22 cellular contexts compared by ENCODE assay signal in genomic region chr11:90774727-90775572, GRCh38.
DNase-seq lines count a peak whose midpoint lies in the region; ATAC-seq, FAIRE-seq and TF ChIP-seq lines count a peak whose summit lies in the region.
"Had no signal": no experiment of that assay in that cellular context is flagged by ENCODE, and none has a peak within 500 bp of the region (broad histone marks: within the 10 kb centered on the region; RNA-seq: fewer than 3 reads in every experiment).

No MANE protein-coding gene starts in this region.

- H3K27ac Mint-ChIP-seq in GM23338 = no peak overlapping the region
- H3K27ac Mint-ChIP-seq: activated CD4-positive, alpha-beta memory T cell treated with anti-CD3 and anti-CD28 coated beads for 36 hours; dendritic cell treated with granulocyte-macrophage colony-stimulating factor and Interleukin-4, amounts not matched to agents 40 ng/mL and 50 ng/mL, for 4 days; nephron had no signal

- H3K4me3 ChIP-seq in GM23338 = no peak overlapping the region
- H3K4me3 ChIP-seq: BLaER1, heart left ventricle had no signal

- H3K9me2 ChIP-seq in GM23338 (ENCODE audit: insufficient read depth) = peaks cover 6% of the 10 kb centered on the region; the same call in 1 of the 2 replicates

- in situ Hi-C loops in SK-MEL-5 (cut with HindIII; ENCODE audit: low pct_unique_long_range_greater_than_20kb, low sequenced_read_pairs) = no loop called here

- no peaks in the 10 kb centered on the region for H4K20me1 ChIP-seq in GM23338 (replicated peaks; ENCODE audit: insufficient read depth)
- H4K20me1 ChIP-seq: BLaER1 had no signal

- no peak overlapping the region for H3K4me2 ChIP-seq in GM23338
- H3K4me2 ChIP-seq: BLaER1 had no signal

- peaks cover 7% of the 10 kb centered on the region for H3K27me3 Mint-ChIP-seq in GM23338 (ENCODE audit: insufficient read depth, low read depth, poor library complexity)
- H3K27me3 Mint-ChIP-seq: activated CD4-positive, alpha-beta memory T cell treated with anti-CD3 and anti-CD28 coated beads for 36 hours; dendritic cell treated with granulocyte-macrophage colony-stimulating factor and Interleukin-4, amounts not matched to agents 40 ng/mL and 50 ng/mL, for 4 days had no signal

- no peaks in the 10 kb centered on the region for H3F3A ChIP-seq in GM23338 (replicated peaks; ENCODE audit: low read depth)

- no peaks in the 10 kb centered on the region for H3K79me2 ChIP-seq in GM23338 (replicated peaks; ENCODE audit: insufficient read depth)

- no peak for FAIRE-seq in D721Med (lab: Jason Lieb, UNC)

- ATAC-seq in GM18498 (IDR thresholded peaks at IDR 0.05; ENCODE audit: unreplicated experiment) (peak; percentile 12), GM23338 (peak; percentile 82)
- ATAC-seq: heart left ventricle had no signal

- H2AFZ ChIP-seq in GM23338 = peak overlapping the region; percentile 81; the same call in 1 of the 2 replicates

- H3K4me3 Mint-ChIP-seq in GM23338 = no peak overlapping the region
- H3K4me3 Mint-ChIP-seq: activated CD4-positive, alpha-beta memory T cell treated with anti-CD3 and anti-CD28 coated beads for 36 hours; dendritic cell treated with granulocyte-macrophage colony-stimulating factor and Interleukin-4, amounts not matched to agents 40 ng/mL and 50 ng/mL, for 4 days; nephron had no signal

- H3K36me3 ChIP-seq in GM23338 (ENCODE audit: insufficient read depth) = no peaks in the 10 kb centered on the region
- H3K36me3 ChIP-seq: BLaER1, brain microvascular endothelial cell, heart left ventricle had no signal

- H3K27ac ChIP-seq in GM23338 (ENCODE audit: low read depth) = no peak overlapping the region
- H3K27ac ChIP-seq: BLaER1, brain microvascular endothelial cell, heart left ventricle, HL-60 had no signal

- peaks cover 18% of the 10 kb centered on the region for H3K36me3 Mint-ChIP-seq in GM23338 (ENCODE audit: low read depth)
- H3K36me3 Mint-ChIP-seq: activated CD4-positive, alpha-beta memory T cell treated with anti-CD3 and anti-CD28 coated beads for 36 hours had no signal

- no peaks in the 10 kb centered on the region for H3K27me3 ChIP-seq in GM23338 (ENCODE audit: insufficient read depth)
- H3K27me3 ChIP-seq: BLaER1, brain microvascular endothelial cell, heart left ventricle had no signal

- TF ChIP-seq CTCF in GM23338 (conservative IDR thresholded peaks at IDR 0.05; ENCODE audit: low read depth in 2 of 2) = no peak
- no peak for TF ChIP-seq CTCF in D721Med (IDR thresholded peaks at IDR 0.05; ENCODE audit: insufficient read depth, missing control alignments)

- H3K4me1 ChIP-seq in GM23338 (ENCODE audit: insufficient read depth) = no peaks in the 10 kb centered on the region
- H3K4me1 ChIP-seq: BLaER1, heart left ventricle had no signal

- DNase-seq in GM23338 (ENCODE audit: low spot score) (peak; percentile 17), SK-MEL-5 (ENCODE audit: low read depth, low spot score) (peak; percentile 8), iPS-NIHi11 (ENCODE audit: low spot score) (peak; percentile 53), D721Med (ENCODE audit: insufficient read length, low spot score) (no peak), NCI-H1105 (lab: John Stamatoyannopoulos, UW) (no peak)
- no peak for DNase-seq in stimulated activated CD4-positive, alpha-beta T cell treated with anti-CD3 and anti-CD28 coated beads, Interleukin-4, amount 100 ng/mL, for 4 hours
- DNase-seq in stimulated activated naive CD4-positive, alpha-beta T cell treated with Interleukin-2 at 50 U/mL for 16 hours (lab: John Stamatoyannopoulos, UW) = no peak
- DNase-seq: activated CD4-positive, alpha-beta memory T cell treated with anti-CD3 and anti-CD28 coated beads for 36 hours; activated CD4-positive, CD25-positive, alpha-beta regulatory T cell; activated gamma-delta T cell; brain microvascular endothelial cell; COR-L47; NCI-H1417; NCI-H526; substantia nigra; T1000 had no signal

- peaks cover 18% of the 10 kb centered on the region for H3K9me3 Mint-ChIP-seq in GM23338

- peaks cover 6% of the 10 kb centered on the region for H3K4me1 Mint-ChIP-seq in GM23338

TF ChIP-seq in GM23338, 12 proteins besides CTCF, POLR2A, EP300 and RAD21:
- no peak for TF ChIP-seq ZNF114 (CRISPR knock-in tag; IDR thresholded peaks at IDR 0.05)
- no peak for TF ChIP-seq ZNF462 (CRISPR knock-in tag; IDR thresholded peaks at IDR 0.05)
- no peak for TF ChIP-seq NANOG (IDR thresholded peaks at IDR 0.05; ENCODE audit: borderline replicate concordance)
- TF ChIP-seq EZH2phosphoT487 (IDR thresholded peaks at IDR 0.05; ENCODE audit: unreplicated experiment) = no peak
- no peak for TF ChIP-seq ZNF331 (CRISPR knock-in tag; IDR thresholded peaks at IDR 0.05; ENCODE audit: low read depth)
- TF ChIP-seq STAT1 (IDR thresholded peaks at IDR 0.05; ENCODE audit: unreplicated experiment) = no peak
- no peak for TF ChIP-seq EZH2 (IDR thresholded peaks at IDR 0.05; ENCODE audit: low read depth, unreplicated experiment)
- no peak for TF ChIP-seq CREB1 (CRISPR knock-in tag; IDR thresholded peaks at IDR 0.05; ENCODE audit: low read depth)

Comparison
In these comparisons a context has a peak if more than half of its experiments do, and no peak if none do; other contexts are left out.
1. DNase-seq: peak in GM23338 (single experiment), SK-MEL-5 (single experiment) and iPS-NIHi11 (single experiment); none in stimulated activated CD4-positive, alpha-beta T cell treated with anti-CD3 and anti-CD28 coated beads, Interleukin-4, amount 100 ng/mL, for 4 hours (0 of 2), D721Med (single experiment), stimulated activated naive CD4-positive, alpha-beta T cell treated with Interleukin-2 at 50 U/mL for 16 hours (single experiment) and NCI-H1105 (single experiment).